Comparison of ENCODE assay signal across 8 cellular contexts in genomic region chr17:39618252-39618913, GRCh38. TPM values are rescaled to one million over a fixed set of nuclear protein-coding genes. Genes with fewer than 3 reads are reported as not detected.
DNase-seq lines count a peak whose midpoint lies in the region; ATAC-seq and TF ChIP-seq lines count a peak whose summit lies in the region.

No MANE protein-coding gene starts in this region.

- peak overlapping the region; percentile 68 for H3K4me3 ChIP-seq in BLaER1
- peak overlapping the region; percentile 42 for H3K4me3 ChIP-seq in HFF-Myc (replicated peaks; ENCODE audit: low read depth, low read length)
- H3K4me3 ChIP-seq in kidney epithelial cell (ENCODE audit: low read depth, low read length) = peak overlapping the region; percentile 48
- H3K4me3 ChIP-seq in tibial artery = peak overlapping the region; percentile 49 to 63

- peak overlapping the region; percentile 78 for H3K27ac Mint-ChIP-seq in activated naive CD8-positive, alpha-beta T cell

- H3K27me3 ChIP-seq in BLaER1 (no peaks in the 10 kb centered on the region), kidney epithelial cell (ENCODE audit: control insufficient read depth, insufficient read depth, low read length) (peaks cover 51% of the 10 kb centered on the region), tibial artery (peaks cover 0 to 49% of the 10 kb centered on the region in 2 donors)

- peak overlapping the region; percentile 79 for H3K9ac ChIP-seq in BLaER1

- H3K27me3 Mint-ChIP-seq in activated naive CD8-positive, alpha-beta T cell = no peaks in the 10 kb centered on the region

- H3K9me3 ChIP-seq in BLaER1 (no peaks in the 10 kb centered on the region), tibial artery (no peaks in the 10 kb centered on the region)

- DNase-seq in HFF-Myc (ENCODE audit: extremely low read depth, low read depth) = no peak
- DNase-seq in kidney epithelial cell (ENCODE audit: low read depth) = no peak
- DNase-seq in tibial artery = no peak

- peak overlapping the region; percentile 94 for H3K4me2 ChIP-seq in BLaER1

- H3K4me3 Mint-ChIP-seq in activated naive CD8-positive, alpha-beta T cell = peak overlapping the region; percentile 82

- intact Hi-C loops in tibial artery (cut with DNase I; ENCODE audit: low total_unique reads) = no loop called here

- ATAC-seq in GM18511 (IDR thresholded peaks at IDR 0.05; ENCODE audit: unreplicated experiment) = no peak
- ATAC-seq in HG02588 (IDR thresholded peaks at IDR 0.05; ENCODE audit: unreplicated experiment) = no peak
- ATAC-seq in HG03159 (IDR thresholded peaks at IDR 0.05; ENCODE audit: unreplicated experiment) = no peak

- no peaks in the 10 kb centered on the region for H4K20me1 ChIP-seq in BLaER1

- H3K9me3 Mint-ChIP-seq in activated naive CD8-positive, alpha-beta T cell (ENCODE audit: low read depth) = no peaks in the 10 kb centered on the region

- H3K4me1 ChIP-seq in BLaER1 (peaks cover 48% of the 10 kb centered on the region), tibial artery (peaks cover 0 to 32% (median 13%) of the 10 kb centered on the region in 4 donors)

- no peaks in the 10 kb centered on the region for H3K36me3 ChIP-seq in BLaER1
- H3K36me3 ChIP-seq in kidney epithelial cell (ENCODE audit: control insufficient read depth, insufficient read depth, low read length) = no peaks in the 10 kb centered on the region
- H3K36me3 ChIP-seq in tibial artery = no peaks in the 10 kb centered on the region

- H3K36me3 Mint-ChIP-seq in activated naive CD8-positive, alpha-beta T cell = no peaks in the 10 kb centered on the region

- TF ChIP-seq CTCF in HFF-Myc (IDR thresholded peaks at IDR 0.05; ENCODE audit: low read depth, low read length, missing control alignments) (no peak), kidney epithelial cell (IDR thresholded peaks at IDR 0.05; ENCODE audit: insufficient read depth, low read length, poor library complexity, severe bottlenecking) (no peak), tibial artery (IDR thresholded peaks at IDR 0.05) (no peak)

- peak overlapping the region; percentile 67 for H3K27ac ChIP-seq in BLaER1
- H3K27ac ChIP-seq in tibial artery = peak overlapping the region in 1 of 2 donors; percentile 10

- peaks cover 7% of the 10 kb centered on the region for H3K4me1 Mint-ChIP-seq in activated naive CD8-positive, alpha-beta T cell (ENCODE audit: low read depth)

RNA-seq across cellular contexts. Expression of gene PPP1R1B, which starts 8.4 kb away (rescaled TPM):
- total RNA-seq in kidney epithelial cell = not detected in 2 replicates

RNA-seq across cellular contexts. Expression of gene NEUROD2, which starts 10.7 kb away (rescaled TPM):
- total RNA-seq in kidney epithelial cell = not detected in 2 replicates

RNA-seq across cellular contexts. Expression of gene STARD3, which starts 18.6 kb away (rescaled TPM):
- 52.6 and 82.4 TPM in 2 replicates for total RNA-seq in kidney epithelial cell

RNA-seq across cellular contexts. Expression of gene TCAP, which starts 46.8 kb away (rescaled TPM):
- 0.55 and 0.84 TPM in 2 replicates for total RNA-seq in kidney epithelial cell

RNA-seq across cellular contexts. Expression of gene PNMT, which starts 49.9 kb away (rescaled TPM):
- total RNA-seq in kidney epithelial cell = 2.7 TPM in 1 of 2 replicates, not detected in the other
